Comparison of ENCODE assay signal across 13 cellular contexts in genomic region chr5:172078027-172078426, GRCh38.
DNase-seq lines count a peak whose midpoint lies in the region; ATAC-seq and TF ChIP-seq lines count a peak whose summit lies in the region.
"Had no signal": no experiment of that assay in that cellular context is flagged by ENCODE, and none has a peak within 500 bp of the region (broad histone marks: within the 10 kb centered on the region; RNA-seq: fewer than 3 reads in every experiment).

No MANE protein-coding gene starts in this region.

- DNase-seq in DMS 273 treated with DMSO at 0.1 percent for 48 hours (lab: John Stamatoyannopoulos, UW) (peak; percentile 24), NCI-H82 (lab: John Stamatoyannopoulos, UW) (peak; percentile 68), sciatic nerve (ENCODE audit: low spot score) (no peak), 8988T (no peak), KG1 (lab: John Stamatoyannopoulos, UW) (no peak), endothelial cell (ENCODE audit: low spot score) (no peak)
- no peak for DNase-seq in effector memory CD8-positive, alpha-beta T cell
- DNase-seq: activated CD4-positive, alpha-beta T cell treated with anti-CD3 and anti-CD28 coated beads, Interleukin-2, amount 50 U/mL, for 48 hours; activated naive CD4-positive, alpha-beta T cell treated with anti-CD3 and anti-CD28 coated beads for 36 hours; gastrocnemius medialis; NCI-H1417; occipital lobe; stimulated activated naive CD4-positive, alpha-beta T cell treated with Interleukin-2 at 50 U/mL for 16 hours had no signal

- no peak overlapping the region for H3K4me3 Mint-ChIP-seq in effector memory CD8-positive, alpha-beta T cell
- H3K4me3 Mint-ChIP-seq in endothelial cell (ENCODE audit: unreplicated experiment): no peak overlapping the region
- H3K4me3 Mint-ChIP-seq: activated naive CD4-positive, alpha-beta T cell treated with anti-CD3 and anti-CD28 coated beads for 36 hours had no signal

- no peak for TF ChIP-seq CTCF in endothelial cell (IDR thresholded peaks at IDR 0.05; ENCODE audit: unreplicated experiment)

- no peaks in the 10 kb centered on the region for H3K27me3 Mint-ChIP-seq in effector memory CD8-positive, alpha-beta T cell
- H3K27me3 Mint-ChIP-seq in endothelial cell (ENCODE audit: unreplicated experiment): peaks cover 10% of the 10 kb centered on the region

- peaks cover 13 to 17% of the 10 kb centered on the region in 2 donors for H3K4me1 Mint-ChIP-seq in effector memory CD8-positive, alpha-beta T cell (ENCODE audit: low read depth in 2 of 2)
- H3K4me1 Mint-ChIP-seq in endothelial cell (ENCODE audit: unreplicated experiment): peaks cover 8% of the 10 kb centered on the region

- peaks cover 90% of the 10 kb centered on the region for H3K36me3 Mint-ChIP-seq in effector memory CD8-positive, alpha-beta T cell (ENCODE audit: insufficient read depth)
- H3K36me3 Mint-ChIP-seq in endothelial cell (ENCODE audit: low read depth, unreplicated experiment): peaks cover 32% of the 10 kb centered on the region

- H3K27ac Mint-ChIP-seq in effector memory CD8-positive, alpha-beta T cell: peak overlapping the region; percentile 30 to 66
- H3K27ac Mint-ChIP-seq in endothelial cell (ENCODE audit: unreplicated experiment): no peak overlapping the region

- no peaks in the 10 kb centered on the region for H3K9me3 Mint-ChIP-seq in effector memory CD8-positive, alpha-beta T cell
- no peaks in the 10 kb centered on the region for H3K9me3 Mint-ChIP-seq in endothelial cell (ENCODE audit: unreplicated experiment)
- H3K9me3 Mint-ChIP-seq: activated naive CD4-positive, alpha-beta T cell treated with anti-CD3 and anti-CD28 coated beads for 36 hours had no signal

- ATAC-seq in effector memory CD8-positive, alpha-beta T cell (replicated peaks): no peak
- ATAC-seq in sciatic nerve: peak; percentile 31
- ATAC-seq: gastrocnemius medialis had no signal

- intact Hi-C loops in sciatic nerve (cut with DNase I): no loop called here

Comparison
In these comparisons a context has a peak if more than half of its experiments do, and no peak if none do; other contexts are left out.
1. DNase-seq: peak in DMS 273 treated with DMSO at 0.1 percent for 48 hours (single experiment) and NCI-H82 (single experiment); none in effector memory CD8-positive, alpha-beta T cell (0 of 3), sciatic nerve (single experiment), 8988T (single experiment), KG1 (single experiment) and endothelial cell (single experiment).